In genomic region chr18:11320981-11321380, GRCh38 we compare ENCODE assay signal across 1 cellular context.
TF ChIP-seq lines count a peak whose summit lies in the region.

No MANE protein-coding gene starts in this region.

TF ChIP-seq in SK-N-SH, 30 proteins besides CTCF, POLR2A, EP300 and RAD21 (continued from another document):
- TF ChIP-seq POLR2AphosphoS5 (IDR thresholded peaks at IDR 0.05; ENCODE audit: low read depth, low read length), result peak; percentile 52; the same call in 1 of the 2 replicates
- TF ChIP-seq TAF1 (IDR thresholded peaks at IDR 0.05; ENCODE audit: borderline replicate concordance, low read depth, low read length), result 0 out of 2 replicates have a peak, but pooled peaks have one; percentile 28
- no peak for TF ChIP-seq USF1 (IDR thresholded peaks at IDR 0.05; ENCODE audit: borderline replicate concordance, low read depth)
- no peak for TF ChIP-seq EZH2phosphoT487 (IDR thresholded peaks at IDR 0.05; ENCODE audit: borderline replicate concordance, low read depth)
- TF ChIP-seq, protein P1, sequence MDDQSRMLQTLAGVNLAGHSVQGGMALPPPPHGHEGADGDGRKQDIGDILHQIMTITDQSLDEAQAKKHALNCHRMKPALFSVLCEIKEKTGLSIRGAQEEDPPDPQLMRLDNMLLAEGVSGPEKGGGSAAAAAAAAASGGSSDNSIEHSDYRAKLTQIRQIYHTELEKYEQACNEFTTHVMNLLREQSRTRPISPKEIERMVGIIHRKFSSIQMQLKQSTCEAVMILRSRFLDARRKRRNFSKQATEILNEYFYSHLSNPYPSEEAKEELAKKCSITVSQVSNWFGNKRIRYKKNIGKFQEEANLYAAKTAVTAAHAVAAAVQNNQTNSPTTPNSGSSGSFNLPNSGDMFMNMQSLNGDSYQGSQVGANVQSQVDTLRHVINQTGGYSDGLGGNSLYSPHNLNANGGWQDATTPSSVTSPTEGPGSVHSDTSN (IDR thresholded peaks at IDR 0.05), result peak; percentile 64
- peak; percentile 27; the same call in 1 of the 2 replicates for TF ChIP-seq MAX (IDR thresholded peaks at IDR 0.05; ENCODE audit: low read depth)
- TF ChIP-seq NFIC (IDR thresholded peaks at IDR 0.05; ENCODE audit: borderline replicate concordance), result peak; percentile 79
- TF ChIP-seq FOSL2 (IDR thresholded peaks at IDR 0.05; ENCODE audit: borderline replicate concordance, low read depth), result peak; percentile 73
- peak; percentile 93 for TF ChIP-seq TCF12 (IDR thresholded peaks at IDR 0.05)
- no peak for TF ChIP-seq RFX5 (IDR thresholded peaks at IDR 0.05; ENCODE audit: low read length)
- peak; percentile 52; the same call in 1 of the 2 replicates for TF ChIP-seq TEAD4 (IDR thresholded peaks at IDR 0.05; ENCODE audit: borderline replicate concordance, insufficient read depth)
